Comparison of ENCODE assay signal across 1 cellular context in the genomic region with DNA sequence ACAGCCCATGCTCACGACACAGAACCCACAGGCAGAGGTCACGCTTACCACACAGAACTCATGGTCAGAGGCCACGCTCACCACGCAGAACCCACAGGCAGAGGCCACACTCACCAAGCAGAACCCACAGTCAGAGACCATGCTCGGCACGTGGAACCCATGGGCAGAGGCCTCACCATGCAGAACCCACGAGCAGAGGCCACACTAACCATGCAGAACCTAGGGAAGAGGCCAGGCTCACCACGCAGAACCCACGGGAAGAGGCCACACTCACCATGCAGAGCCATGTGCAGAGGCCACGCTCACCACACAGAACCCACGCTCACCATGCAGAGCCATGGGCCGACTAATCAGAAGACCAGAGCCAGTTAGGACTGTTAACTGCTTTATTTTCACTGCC.
TF ChIP-seq lines count a peak whose summit lies in the region.

No MANE protein-coding gene starts in this region.

TF ChIP-seq in H1, 55 proteins besides CTCF, POLR2A, EP300 and RAD21 (continued from another document):
- TF ChIP-seq, protein P1, sequence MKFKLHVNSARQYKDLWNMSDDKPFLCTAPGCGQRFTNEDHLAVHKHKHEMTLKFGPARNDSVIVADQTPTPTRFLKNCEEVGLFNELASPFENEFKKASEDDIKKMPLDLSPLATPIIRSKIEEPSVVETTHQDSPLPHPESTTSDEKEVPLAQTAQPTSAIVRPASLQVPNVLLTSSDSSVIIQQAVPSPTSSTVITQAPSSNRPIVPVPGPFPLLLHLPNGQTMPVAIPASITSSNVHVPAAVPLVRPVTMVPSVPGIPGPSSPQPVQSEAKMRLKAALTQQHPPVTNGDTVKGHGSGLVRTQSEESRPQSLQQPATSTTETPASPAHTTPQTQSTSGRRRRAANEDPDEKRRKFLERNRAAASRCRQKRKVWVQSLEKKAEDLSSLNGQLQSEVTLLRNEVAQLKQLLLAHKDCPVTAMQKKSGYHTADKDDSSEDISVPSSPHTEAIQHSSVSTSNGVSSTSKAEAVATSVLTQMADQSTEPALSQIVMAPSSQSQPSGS (IDR thresholded peaks at IDR 0.05; ENCODE audit: low read length): no peak
- TF ChIP-seq NRF1 (IDR thresholded peaks at IDR 0.05; ENCODE audit: low read depth, low read length): no peak
- no peak for TF ChIP-seq SIN3A (conservative IDR thresholded peaks at IDR 0.05 in 1 of 2, IDR thresholded peaks at IDR 0.05 in 1 of 2; ENCODE audit: low read depth in 1 of 2, low read length in 2 of 2)
- TF ChIP-seq SRF (IDR thresholded peaks at IDR 0.05; ENCODE audit: low read depth, low read length): no peak
- TF ChIP-seq HDAC6 (IDR thresholded peaks at IDR 0.05; ENCODE audit: low read depth, low read length): no peak
- TF ChIP-seq JUND (IDR thresholded peaks at IDR 0.05; ENCODE audit: low read length): no peak
- no peak for TF ChIP-seq TCF12 (IDR thresholded peaks at IDR 0.05; ENCODE audit: low read depth, low read length)
